Comparison of ENCODE assay signal across 11 cellular contexts in genomic region chr2:203623104-203623503, GRCh38.
DNase-seq lines count a peak whose midpoint lies in the region; FAIRE-seq and TF ChIP-seq lines count a peak whose summit lies in the region.
"Had no signal": no experiment of that assay in that cellular context is flagged by ENCODE, and none has a peak within 500 bp of the region (broad histone marks: within the 10 kb centered on the region; RNA-seq: fewer than 3 reads in every experiment).

No MANE protein-coding gene starts in this region.

- BruUV-seq in Calu3 (replicated peaks; lab: Mats Ljungman, UMichigan), result no TSS peak

- H3K27ac Mint-ChIP-seq in Calu3 (ENCODE audit: unreplicated experiment), result no peak overlapping the region

- WGBS in mesodermal cell (ENCODE audit: insufficient coverage in 2 of 2), 2 experiments, result 90% methylated on average over 4 of the region's 4 CpGs; no CpG with 5 or more reads in 1 of the 2 experiments

- no peak overlapping the region for H3K4me3 Mint-ChIP-seq in Calu3 (ENCODE audit: low read depth, unreplicated experiment)

- TF ChIP-seq CTCF in bronchial epithelial cell (IDR thresholded peaks at IDR 0.05; ENCODE audit: insufficient read depth, low read length, severe bottlenecking) (no peak), Calu3 (IDR thresholded peaks at IDR 0.05; ENCODE audit: unreplicated experiment) (no peak)

- no peak for FAIRE-seq in bronchial epithelial cell (lab: Jason Lieb, UNC)

- H3K4me3 ChIP-seq in bronchial epithelial cell (ENCODE audit: low read depth, low read length) (no peak overlapping the region), mesodermal cell (ENCODE audit: extremely low read depth, insufficient read depth, low read length, poor library complexity, severe bottlenecking) (no peak overlapping the region)
- H3K4me3 ChIP-seq: ovary had no signal

- CTCF ChIA-PET in Calu3 (lab: Charles Lee), result no interaction called here

- H3K9me3 Mint-ChIP-seq in Calu3 (ENCODE audit: low read depth, unreplicated experiment), result no peaks in the 10 kb centered on the region

- no peaks in the 10 kb centered on the region for H3K36me3 ChIP-seq in bronchial epithelial cell (ENCODE audit: control insufficient read depth, insufficient read depth, low read length)
- no peaks in the 10 kb centered on the region for H3K36me3 ChIP-seq in mesodermal cell (ENCODE audit: control insufficient read depth, insufficient read depth, low read length)
- H3K36me3 ChIP-seq: ovary had no signal

- H3K27me3 Mint-ChIP-seq in Calu3 (ENCODE audit: unreplicated experiment), result no peaks in the 10 kb centered on the region

- peaks cover 6% of the 10 kb centered on the region for H3K4me1 Mint-ChIP-seq in Calu3 (ENCODE audit: low read depth, unreplicated experiment)

- no peaks in the 10 kb centered on the region for H3K27me3 ChIP-seq in bronchial epithelial cell (ENCODE audit: control insufficient read depth, insufficient read depth, low read length)
- H3K27me3 ChIP-seq: ovary had no signal

- intact Hi-C loops in Calu3 (cut with micrococcal nuclease; ENCODE audit: unreplicated experiment), result no loop called here

- H3K9me3 ChIP-seq in mesodermal cell (ENCODE audit: control insufficient read depth, low read length), result no peaks in the 10 kb centered on the region
- H3K9me3 ChIP-seq: ovary had no signal

- H3K27ac ChIP-seq in mesodermal cell (ENCODE audit: low read depth, low read length, severe bottlenecking), result peak overlapping the region; percentile 60
- H3K27ac ChIP-seq: ovary had no signal

- no peaks in the 10 kb centered on the region for H3K36me3 Mint-ChIP-seq in Calu3 (ENCODE audit: insufficient read depth, unreplicated experiment)

- peaks cover 5% of the 10 kb centered on the region for H3K4me1 ChIP-seq in mesodermal cell (ENCODE audit: control insufficient read depth, insufficient read depth, low read length, poor library complexity, severe bottlenecking)

- DNase-seq in Daoy (ENCODE audit: low read depth) (peak; percentile 80), NCI-H460 (ENCODE audit: extremely low read depth, low read depth) (peak; percentile 44), bronchial epithelial cell (ENCODE audit: low read depth) (peak; percentile 96), Calu3 (no peak), cerebellum (ENCODE audit: low spot score) (no peak), anterior cingulate cortex (lab: John Stamatoyannopoulos, UW) (no peak), NCI-H1694 (lab: John Stamatoyannopoulos, UW) (no peak)
- DNase-seq: DMS79, NCI-H2171, ovary had no signal

Comparison
In these comparisons a context has a peak if more than half of its experiments do, and no peak if none do; other contexts are left out.
1. DNase-seq: peak in Daoy (single experiment), NCI-H460 (single experiment) and bronchial epithelial cell (single experiment); none in Calu3 (single experiment), cerebellum (single experiment), anterior cingulate cortex (0 of 58) and NCI-H1694 (single experiment).